In the genomic region with DNA sequence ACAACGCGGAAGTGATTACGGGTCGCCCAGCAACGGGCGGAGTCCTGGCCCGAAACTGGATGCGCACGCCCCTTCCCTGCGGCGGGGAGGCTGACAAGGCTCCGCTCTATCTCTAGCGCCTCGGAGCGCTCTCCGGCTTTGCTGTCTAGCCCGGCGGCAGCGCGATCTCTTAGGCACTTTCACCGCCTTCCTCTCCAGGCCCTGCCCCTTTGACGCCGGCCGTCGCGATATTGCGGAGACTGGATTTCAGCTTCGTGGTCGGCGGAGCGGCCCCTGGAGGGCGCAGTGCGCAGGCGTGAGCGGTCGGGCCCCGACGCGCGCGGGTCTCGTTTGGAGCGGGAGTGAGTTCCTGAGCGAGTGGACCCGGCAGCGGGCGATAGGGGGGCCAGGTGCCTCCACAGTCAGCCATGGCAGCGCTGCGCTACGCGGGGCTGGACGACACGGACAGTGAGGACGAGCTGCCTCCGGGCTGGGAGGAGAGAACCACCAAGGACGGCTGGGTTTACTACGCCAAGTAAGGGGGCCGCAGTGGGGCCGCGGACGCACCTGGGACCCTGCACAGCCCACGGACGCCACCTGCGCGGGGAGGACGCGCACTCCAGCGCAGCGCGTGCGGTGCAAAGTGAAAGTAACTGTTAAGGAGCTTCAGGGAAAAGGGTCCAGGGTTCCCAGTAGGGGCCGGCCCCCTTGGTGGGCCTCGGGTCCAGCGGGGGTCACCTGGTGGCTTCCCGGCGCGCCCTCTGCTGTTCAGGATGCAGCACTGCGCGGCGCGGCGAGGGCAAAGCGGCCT, we compare ENCODE assay signal across 1 cellular context.
TF ChIP-seq lines count a peak whose summit lies in the region.

A gene (plus strand): TSS at position 283 of the 790 bp plus-strand sequence.

TF ChIP-seq in HCT116, 20 proteins besides CTCF, POLR2A, EP300 and RAD21 (continued from another document):
- TF ChIP-seq, protein P1, sequence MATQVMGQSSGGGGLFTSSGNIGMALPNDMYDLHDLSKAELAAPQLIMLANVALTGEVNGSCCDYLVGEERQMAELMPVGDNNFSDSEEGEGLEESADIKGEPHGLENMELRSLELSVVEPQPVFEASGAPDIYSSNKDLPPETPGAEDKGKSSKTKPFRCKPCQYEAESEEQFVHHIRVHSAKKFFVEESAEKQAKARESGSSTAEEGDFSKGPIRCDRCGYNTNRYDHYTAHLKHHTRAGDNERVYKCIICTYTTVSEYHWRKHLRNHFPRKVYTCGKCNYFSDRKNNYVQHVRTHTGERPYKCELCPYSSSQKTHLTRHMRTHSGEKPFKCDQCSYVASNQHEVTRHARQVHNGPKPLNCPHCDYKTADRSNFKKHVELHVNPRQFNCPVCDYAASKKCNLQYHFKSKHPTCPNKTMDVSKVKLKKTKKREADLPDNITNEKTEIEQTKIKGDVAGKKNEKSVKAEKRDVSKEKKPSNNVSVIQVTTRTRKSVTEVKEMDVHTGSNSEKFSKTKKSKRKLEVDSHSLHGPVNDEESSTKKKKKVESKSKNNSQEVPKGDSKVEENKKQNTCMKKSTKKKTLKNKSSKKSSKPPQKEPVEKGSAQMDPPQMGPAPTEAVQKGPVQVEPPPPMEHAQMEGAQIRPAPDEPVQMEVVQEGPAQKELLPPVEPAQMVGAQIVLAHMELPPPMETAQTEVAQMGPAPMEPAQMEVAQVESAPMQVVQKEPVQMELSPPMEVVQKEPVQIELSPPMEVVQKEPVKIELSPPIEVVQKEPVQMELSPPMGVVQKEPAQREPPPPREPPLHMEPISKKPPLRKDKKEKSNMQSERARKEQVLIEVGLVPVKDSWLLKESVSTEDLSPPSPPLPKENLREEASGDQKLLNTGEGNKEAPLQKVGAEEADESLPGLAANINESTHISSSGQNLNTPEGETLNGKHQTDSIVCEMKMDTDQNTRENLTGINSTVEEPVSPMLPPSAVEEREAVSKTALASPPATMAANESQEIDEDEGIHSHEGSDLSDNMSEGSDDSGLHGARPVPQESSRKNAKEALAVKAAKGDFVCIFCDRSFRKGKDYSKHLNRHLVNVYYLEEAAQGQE (IDR thresholded peaks at IDR 0.05; ENCODE audit: low read depth): no peak
- TF ChIP-seq SP1 (IDR thresholded peaks at IDR 0.05; ENCODE audit: low read depth) (peak; percentile 99), EZH2phosphoT487 (IDR thresholded peaks at IDR 0.05; ENCODE audit: borderline replicate concordance) (no peak), EZH2 (IDR thresholded peaks at IDR 0.05) (no peak), ZFX (IDR thresholded peaks at IDR 0.05) (peak; percentile 85), JUND (IDR thresholded peaks at IDR 0.05) (peak; percentile 87), SRF (IDR thresholded peaks at IDR 0.05; ENCODE audit: low read depth) (no peak), SIN3A (IDR thresholded peaks at IDR 0.05; ENCODE audit: low read depth) (peak; percentile 34; the same call in 1 of the 2 replicates), CBX3 (IDR thresholded peaks at IDR 0.05; ENCODE audit: low read depth) (peak; percentile 63; the same call in 1 of the 2 replicates), ZNF274 (IDR thresholded peaks at IDR 0.05; ENCODE audit: low read depth, low read length) (no peak), TCF7L2 (IDR thresholded peaks at IDR 0.05; ENCODE audit: borderline replicate concordance, extremely low read depth, insufficient read depth, insufficient read length) (peak; percentile 65)
- TF ChIP-seq, protein P2, sequence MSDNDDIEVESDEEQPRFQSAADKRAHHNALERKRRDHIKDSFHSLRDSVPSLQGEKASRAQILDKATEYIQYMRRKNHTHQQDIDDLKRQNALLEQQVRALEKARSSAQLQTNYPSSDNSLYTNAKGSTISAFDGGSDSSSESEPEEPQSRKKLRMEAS (IDR thresholded peaks at IDR 0.05): peak; percentile 60
- TF ChIP-seq, protein P3, sequence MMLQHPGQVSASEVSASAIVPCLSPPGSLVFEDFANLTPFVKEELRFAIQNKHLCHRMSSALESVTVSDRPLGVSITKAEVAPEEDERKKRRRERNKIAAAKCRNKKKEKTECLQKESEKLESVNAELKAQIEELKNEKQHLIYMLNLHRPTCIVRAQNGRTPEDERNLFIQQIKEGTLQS (IDR thresholded peaks at IDR 0.05): no peak
